Comparison of ENCODE assay signal across 12 cellular contexts in genomic region chr1:153661111-153661708, GRCh38. TPM values are rescaled to one million over a fixed set of nuclear protein-coding genes. Genes with fewer than 3 reads are reported as not detected.
DNase-seq lines count a peak whose midpoint lies in the region; FAIRE-seq and TF ChIP-seq lines count a peak whose summit lies in the region.
"Had no signal": no experiment of that assay in that cellular context is flagged by ENCODE, and none has a peak within 500 bp of the region (broad histone marks: within the 10 kb centered on the region; RNA-seq: fewer than 3 reads in every experiment).

No MANE protein-coding gene starts in this region.

- TF ChIP-seq POLR2A in lower leg skin (IDR thresholded peaks at IDR 0.05): no peak

- H3K27ac Mint-ChIP-seq in CD14-positive monocyte: peak overlapping the region in 6 of 7 donors; percentile 13 to 58 (median 46)
- H3K27ac Mint-ChIP-seq in activated T-helper 1 cell treated with anti-CD3 and anti-CD28 coated beads, Interleukin-12 subunit alpha, Interleukin-12 subunit beta, Interleukin-2, Interleukin-4 antibody, amounts not matched to agents 30 ng/mL and 10 ng/mL and 1 ng/mL, durations not matched to agents 14 hours and 24 hours and 36 hours: peak overlapping the region; percentile 4

- intact Hi-C loops in CD14-positive monocyte (cut with micrococcal nuclease) (no loop called here), lower leg skin (cut with DNase I; ENCODE audit: low total_unique reads) (loop anchor here (10.0 kb wide), 1 partner anchor 86 kb away; no protein-coding TSS in a partner anchor)
- intact Hi-C loops in activated T-helper 1 cell treated with anti-CD3 and anti-CD28 coated beads, Interleukin-12 subunit alpha, Interleukin-12 subunit beta, Interleukin-2, Interleukin-4 antibody, amounts not matched to agents 30 ng/mL and 10 ng/mL and 1 ng/mL, durations not matched to agents 14 hours and 24 hours and 36 hours (cut with micrococcal nuclease): no loop called here

- no peak overlapping the region for H3K4me3 Mint-ChIP-seq in CD14-positive monocyte
- peak overlapping the region; percentile 56 for H3K4me3 Mint-ChIP-seq in activated T-helper 1 cell treated with anti-CD3 and anti-CD28 coated beads, Interleukin-12 subunit alpha, Interleukin-12 subunit beta, Interleukin-2, Interleukin-4 antibody, amounts not matched to agents 30 ng/mL and 10 ng/mL and 1 ng/mL, durations not matched to agents 14 hours and 24 hours and 36 hours

- H3K9me3 Mint-ChIP-seq in CD14-positive monocyte: no peaks in the 10 kb centered on the region
- no peaks in the 10 kb centered on the region for H3K9me3 Mint-ChIP-seq in activated T-helper 1 cell treated with anti-CD3 and anti-CD28 coated beads, Interleukin-12 subunit alpha, Interleukin-12 subunit beta, Interleukin-2, Interleukin-4 antibody, amounts not matched to agents 30 ng/mL and 10 ng/mL and 1 ng/mL, durations not matched to agents 14 hours and 24 hours and 36 hours

- peaks cover 51 to 62% of the 10 kb centered on the region in 2 donors for H3K36me3 Mint-ChIP-seq in CD14-positive monocyte
- H3K36me3 Mint-ChIP-seq in activated T-helper 1 cell treated with anti-CD3 and anti-CD28 coated beads, Interleukin-12 subunit alpha, Interleukin-12 subunit beta, Interleukin-2, Interleukin-4 antibody, amounts not matched to agents 30 ng/mL and 10 ng/mL and 1 ng/mL, durations not matched to agents 14 hours and 24 hours and 36 hours (ENCODE audit: low read depth): peaks cover 41% of the 10 kb centered on the region

- no peak for TF ChIP-seq CTCF in CD14-positive monocyte (IDR thresholded peaks at IDR 0.05)
- no peak for TF ChIP-seq CTCF in GM12865 (IDR thresholded peaks at IDR 0.05; ENCODE audit: insufficient read depth, low read depth, low read length, missing control alignments)
- no peak for TF ChIP-seq CTCF in lower leg skin (IDR thresholded peaks at IDR 0.05)

- no peaks in the 10 kb centered on the region for H3K27me3 Mint-ChIP-seq in CD14-positive monocyte (ENCODE audit: low read depth in 3 of 3)
- no peaks in the 10 kb centered on the region for H3K27me3 Mint-ChIP-seq in activated T-helper 1 cell treated with anti-CD3 and anti-CD28 coated beads, Interleukin-12 subunit alpha, Interleukin-12 subunit beta, Interleukin-2, Interleukin-4 antibody, amounts not matched to agents 30 ng/mL and 10 ng/mL and 1 ng/mL, durations not matched to agents 14 hours and 24 hours and 36 hours (ENCODE audit: insufficient read depth)

- FAIRE-seq in frontal cortex (lab: Jason Lieb, UNC): no peak
- no peak for FAIRE-seq in HTR-8/SVneo (lab: Jason Lieb, UNC)

- H3K4me1 Mint-ChIP-seq in CD14-positive monocyte: peaks cover 15% of the 10 kb centered on the region
- H3K4me1 Mint-ChIP-seq in activated T-helper 1 cell treated with anti-CD3 and anti-CD28 coated beads, Interleukin-12 subunit alpha, Interleukin-12 subunit beta, Interleukin-2, Interleukin-4 antibody, amounts not matched to agents 30 ng/mL and 10 ng/mL and 1 ng/mL, durations not matched to agents 14 hours and 24 hours and 36 hours (ENCODE audit: low read depth): peaks cover 11% of the 10 kb centered on the region

- H3K4me3 ChIP-seq in GM12865 (ENCODE audit: low read depth, low read length) (no peak overlapping the region), lower leg skin (ENCODE audit: low read depth, poor library complexity, severe bottlenecking) (no peak overlapping the region)
- H3K4me3 ChIP-seq: MG63 had no signal

- DNase-seq in CD14-positive monocyte (ENCODE audit: low spot score): no peak
- peak; percentile 18 for DNase-seq in GM12865 (ENCODE audit: low read depth)
- DNase-seq in activated T-helper 1 cell treated with anti-CD3 and anti-CD28 coated beads, Interleukin-12 subunit alpha, Interleukin-12 subunit beta, Interleukin-2, Interleukin-4 antibody, amounts not matched to agents 30 ng/mL and 10 ng/mL and 1 ng/mL, durations not matched to agents 14 hours and 24 hours and 36 hours (ENCODE audit: low spot score): no peak
- peak; percentile 18 for DNase-seq in mesenteric fat pad (ENCODE audit: low spot score)
- no peak for DNase-seq in lower leg skin (ENCODE audit: low spot score in 2 of 2)
- no peak for DNase-seq in frontal cortex (ENCODE audit: low spot score in 2 of 2)
- DNase-seq in HTR-8/SVneo (ENCODE audit: insufficient read length, low spot score): no peak
- DNase-seq in SIG-M5 treated with dmso at 0.1 percent for 504 hours (lab: John Stamatoyannopoulos, UW; ENCODE audit: unreplicated experiment): no peak
- DNase-seq: activated gamma-delta T cell treated with Interleukin-2 at 50 U/mL for 16 hours, DMS153, MG63 had no signal

- 58 to 62% methylated on average over 8 to 9 of the region's 9 CpGs for WGBS in lower leg skin, 2 donors

RNA-seq across cellular contexts. Expression of gene SNAPIN, which starts 2.7 kb away (rescaled TPM):
- 100 to 1,000 TPM; 135 to 141 TPM for polyA plus RNA-seq in CD14-positive monocyte
- 31.1 and 35.4 TPM in 2 replicates for total RNA-seq in activated T-helper 1 cell treated with anti-CD3 and anti-CD28 coated beads, Interleukin-12 subunit alpha, Interleukin-12 subunit beta, Interleukin-2, Interleukin-4 antibody, amounts not matched to agents 30 ng/mL and 10 ng/mL and 1 ng/mL, durations not matched to agents 14 hours and 24 hours and 36 hours
- total RNA-seq in mesenteric fat pad: 44.5 TPM
- 10 to 100 TPM; 34.8 to 60.4 (median 46.9) TPM for total RNA-seq in lower leg skin
- 46.1 TPM for total RNA-seq in frontal cortex

RNA-seq across cellular contexts. Expression of gene ILF2, which starts 9.6 kb away (rescaled TPM):
- 100 to 1,000 TPM; 115 to 118 TPM for polyA plus RNA-seq in CD14-positive monocyte
- total RNA-seq in activated T-helper 1 cell treated with anti-CD3 and anti-CD28 coated beads, Interleukin-12 subunit alpha, Interleukin-12 subunit beta, Interleukin-2, Interleukin-4 antibody, amounts not matched to agents 30 ng/mL and 10 ng/mL and 1 ng/mL, durations not matched to agents 14 hours and 24 hours and 36 hours: 354 and 366 TPM in 2 replicates
- total RNA-seq in mesenteric fat pad: 116 TPM
- total RNA-seq in lower leg skin: 100 to 1,000 TPM in 2 of 4 donors, 10 to 100 TPM in 2; 80.4 to 118 (median 105) TPM
- total RNA-seq in frontal cortex: 240 TPM

RNA-seq across cellular contexts. Expression of gene NPR1, which starts 17.3 kb away (rescaled TPM):
- polyA plus RNA-seq in CD14-positive monocyte: not detected
- total RNA-seq in activated T-helper 1 cell treated with anti-CD3 and anti-CD28 coated beads, Interleukin-12 subunit alpha, Interleukin-12 subunit beta, Interleukin-2, Interleukin-4 antibody, amounts not matched to agents 30 ng/mL and 10 ng/mL and 1 ng/mL, durations not matched to agents 14 hours and 24 hours and 36 hours: 0.05 and 0.07 TPM in 2 replicates
- total RNA-seq in mesenteric fat pad: 156 TPM
- total RNA-seq in lower leg skin: 10 to 100 TPM in 2 of 4 donors, 1 to 10 TPM in 2; 4.3 to 16.5 (median 7.7) TPM
- 0.41 TPM for total RNA-seq in frontal cortex
- total RNA-seq: mononuclear cell had no signal

RNA-seq across cellular contexts. Expression of gene CHTOP, which starts 27.3 kb away (rescaled TPM):
- 10 to 100 TPM; 28.1 to 38.2 TPM for polyA plus RNA-seq in CD14-positive monocyte
- 101 and 105 TPM in 2 replicates for total RNA-seq in activated T-helper 1 cell treated with anti-CD3 and anti-CD28 coated beads, Interleukin-12 subunit alpha, Interleukin-12 subunit beta, Interleukin-2, Interleukin-4 antibody, amounts not matched to agents 30 ng/mL and 10 ng/mL and 1 ng/mL, durations not matched to agents 14 hours and 24 hours and 36 hours
- 55.5 TPM for total RNA-seq in mesenteric fat pad
- 10 to 100 TPM; 56.1 to 86.9 (median 65.5) TPM for total RNA-seq in lower leg skin
- total RNA-seq in frontal cortex: 55.0 TPM

RNA-seq across cellular contexts. Expression of gene S100A1, which starts 33.0 kb away (rescaled TPM):
- not detected for polyA plus RNA-seq in CD14-positive monocyte
- not detected in 2 replicates for total RNA-seq in activated T-helper 1 cell treated with anti-CD3 and anti-CD28 coated beads, Interleukin-12 subunit alpha, Interleukin-12 subunit beta, Interleukin-2, Interleukin-4 antibody, amounts not matched to agents 30 ng/mL and 10 ng/mL and 1 ng/mL, durations not matched to agents 14 hours and 24 hours and 36 hours
- 12.6 TPM for total RNA-seq in mesenteric fat pad
- total RNA-seq in lower leg skin: 10 to 100 TPM in 3 of 4 donors, 1 to 10 TPM in 1; 8.7 to 33.5 (median 23.8) TPM
- 1.2 TPM for total RNA-seq in frontal cortex
- total RNA-seq: mononuclear cell had no signal

Comparison
In these comparisons a context has a peak if more than half of its experiments do, and no peak if none do; other contexts are left out.
1. DNase-seq: peak in GM12865 (single experiment) and mesenteric fat pad (single experiment); none in CD14-positive monocyte (single experiment), activated T-helper 1 cell treated with anti-CD3 and anti-CD28 coated beads, Interleukin-12 subunit alpha, Interleukin-12 subunit beta, Interleukin-2, Interleukin-4 antibody, amounts not matched to agents 30 ng/mL and 10 ng/mL and 1 ng/mL, durations not matched to agents 14 hours and 24 hours and 36 hours (single experiment), lower leg skin (0 of 2), frontal cortex (0 of 2), HTR-8/SVneo (single experiment) and SIG-M5 treated with dmso at 0.1 percent for 504 hours (single experiment).